ENCODE assay signal across 8 cellular contexts in genomic region chr4:52588771-52589591, GRCh38.
DNase-seq lines count a peak whose midpoint lies in the region; ATAC-seq, FAIRE-seq and TF ChIP-seq lines count a peak whose summit lies in the region.

No MANE protein-coding gene starts in this region.

- ATAC-seq in central memory CD8-positive, alpha-beta T cell (replicated peaks; ENCODE audit: extremely low read depth, poor library complexity, severe bottlenecking), result peak; percentile 82
- peak; percentile 86 for ATAC-seq in naive thymus-derived CD4-positive, alpha-beta T cell
- no peak for ATAC-seq in GM21786 (IDR thresholded peaks at IDR 0.05; ENCODE audit: unreplicated experiment)

- no TSS peak for BruUV-seq in A673 (replicated peaks; lab: Mats Ljungman, UMichigan)

- peaks cover 0 to 5% of the 10 kb centered on the region in 2 donors for H3K4me1 ChIP-seq in naive thymus-derived CD4-positive, alpha-beta T cell (ENCODE audit: control insufficient read depth in 2 of 2, insufficient read depth in 2 of 2, low read length in 2 of 2)
- no peaks in the 10 kb centered on the region for H3K4me1 ChIP-seq in A673 (ENCODE audit: insufficient read depth, low read length, poor library complexity, severe bottlenecking)

- no peaks in the 10 kb centered on the region for H3K27me3 Mint-ChIP-seq in central memory CD8-positive, alpha-beta T cell
- peaks cover 0 to 9% (median 5%) of the 10 kb centered on the region in 5 donors for H3K27me3 Mint-ChIP-seq in naive thymus-derived CD4-positive, alpha-beta T cell

- no peaks in the 10 kb centered on the region for H3K36me3 ChIP-seq in naive thymus-derived CD4-positive, alpha-beta T cell (ENCODE audit: control insufficient read depth in 2 of 3, insufficient read depth in 3 of 3, low read length in 3 of 3)
- H3K36me3 ChIP-seq in A673 (ENCODE audit: insufficient read depth, low read length, poor library complexity, severe bottlenecking), result no peaks in the 10 kb centered on the region

- H3K4me1 Mint-ChIP-seq in central memory CD8-positive, alpha-beta T cell, result peaks cover 6% of the 10 kb centered on the region
- H3K4me1 Mint-ChIP-seq in naive thymus-derived CD4-positive, alpha-beta T cell, result peaks cover 6 to 24% (median 8%) of the 10 kb centered on the region in 7 donors

- peak overlapping the region; percentile 23 for H3K27ac Mint-ChIP-seq in central memory CD8-positive, alpha-beta T cell (ENCODE audit: low read depth)
- peak overlapping the region in 2 of 9 donors; percentile 38 to 72 for H3K27ac Mint-ChIP-seq in naive thymus-derived CD4-positive, alpha-beta T cell

- H3K9me3 Mint-ChIP-seq in central memory CD8-positive, alpha-beta T cell, result no peaks in the 10 kb centered on the region
- no peaks in the 10 kb centered on the region for H3K9me3 Mint-ChIP-seq in naive thymus-derived CD4-positive, alpha-beta T cell

- DNase-seq in Daoy (ENCODE audit: low read depth) (peak; percentile 75), T-helper 9 cell (peak; percentile 16), A673 (ENCODE audit: low spot score) (no peak), NCI-H1694 treated with DMSO at 0.1 percent for 48 hours (lab: John Stamatoyannopoulos, UW) (no peak), HTR-8/SVneo (ENCODE audit: insufficient read length, low spot score) (no peak)
- DNase-seq in central memory CD8-positive, alpha-beta T cell (ENCODE audit: low spot score in 2 of 2), result peak in 1 of 2 donors; percentile 15
- peak in 1 of 9 donors; percentile 3 for DNase-seq in naive thymus-derived CD4-positive, alpha-beta T cell

- POLR2A ChIA-PET in naive thymus-derived CD4-positive, alpha-beta T cell (lab: Charles Lee), result no interaction called here
- POLR2A ChIA-PET in A673 (lab: Charles Lee; ENCODE audit: low non-redundant PET), result no interaction called here

- H3K27ac ChIP-seq in naive thymus-derived CD4-positive, alpha-beta T cell (ENCODE audit: low read depth, low read length), result no peak overlapping the region
- no peak overlapping the region for H3K27ac ChIP-seq in A673 (ENCODE audit: low read depth, low read length, poor library complexity, severe bottlenecking)

- TF ChIP-seq CTCF in A673 (conservative IDR thresholded peaks at IDR 0.05; ENCODE audit: low read depth, low read length), result no peak

- H3K4me3 Mint-ChIP-seq in central memory CD8-positive, alpha-beta T cell, result no peak overlapping the region
- peak overlapping the region in 1 of 10 donors; percentile 31 for H3K4me3 Mint-ChIP-seq in naive thymus-derived CD4-positive, alpha-beta T cell

- H3K36me3 Mint-ChIP-seq in central memory CD8-positive, alpha-beta T cell (ENCODE audit: insufficient read depth), result peaks cover 3% of the 10 kb centered on the region
- H3K36me3 Mint-ChIP-seq in naive thymus-derived CD4-positive, alpha-beta T cell, result no peaks in the 10 kb centered on the region

- no peaks in the 10 kb centered on the region for H3K27me3 ChIP-seq in naive thymus-derived CD4-positive, alpha-beta T cell (ENCODE audit: control insufficient read depth in 2 of 2, insufficient read depth in 2 of 2, low read length in 2 of 2)
- H3K27me3 ChIP-seq in A673 (replicated peaks; ENCODE audit: insufficient read depth, low read depth, low read length, poor library complexity), result no peaks in the 10 kb centered on the region

- intact Hi-C loops in naive thymus-derived CD4-positive, alpha-beta T cell (cut with micrococcal nuclease), result loop anchor here (1.0 to 5.0 kb wide), 4 partner anchors 68 to 393 kb away; partner anchors contain the start of gene USP46 (in 1 of the 2)
- intact Hi-C loops in A673 (cut with micrococcal nuclease; ENCODE audit: unreplicated experiment), result no loop called here

- CTCF ChIA-PET in naive thymus-derived CD4-positive, alpha-beta T cell (lab: Charles Lee), result no interaction called here
- CTCF ChIA-PET in A673 (lab: Charles Lee), result no interaction called here

- no peak overlapping the region for H3K4me3 ChIP-seq in naive thymus-derived CD4-positive, alpha-beta T cell (ENCODE audit: low read length)
- no peak overlapping the region for H3K4me3 ChIP-seq in A673 (ENCODE audit: low read depth, low read length, poor library complexity, severe bottlenecking)

- FAIRE-seq in HTR-8/SVneo (lab: Jason Lieb, UNC), result no peak

- no peaks in the 10 kb centered on the region for H3K9me3 ChIP-seq in naive thymus-derived CD4-positive, alpha-beta T cell (ENCODE audit: control insufficient read depth in 2 of 3, low read length in 3 of 3)
- no peaks in the 10 kb centered on the region for H3K9me3 ChIP-seq in A673 (ENCODE audit: low read depth, low read length, poor library complexity, severe bottlenecking)

Comparison
In these comparisons a context has a peak if more than half of its experiments do, and no peak if none do; other contexts are left out.
1. DNase-seq: peak in Daoy (single experiment) and T-helper 9 cell (single experiment); none in A673 (single experiment), NCI-H1694 treated with DMSO at 0.1 percent for 48 hours (single experiment) and HTR-8/SVneo (single experiment).